In genomic region chr2:190446193-190446592, GRCh38 we compare ENCODE assay signal across 30 cellular contexts. TPM values are rescaled to one million over a fixed set of nuclear protein-coding genes. Genes with fewer than 3 reads are reported as not detected.
DNase-seq lines count a peak whose midpoint lies in the region; ATAC-seq and TF ChIP-seq lines count a peak whose summit lies in the region.
"Had no signal": no experiment of that assay in that cellular context is flagged by ENCODE, and none has a peak within 500 bp of the region (broad histone marks: within the 10 kb centered on the region; RNA-seq: fewer than 3 reads in every experiment).

No MANE protein-coding gene starts in this region.

- TF ChIP-seq CTCF in right atrium auricular region (IDR thresholded peaks at IDR 0.05) (no peak), gastrocnemius medialis (IDR thresholded peaks at IDR 0.05 in 4 of 5, conservative IDR thresholded peaks at IDR 0.05 in 1 of 5) (no peak)

- H3K9me3 ChIP-seq in right atrium auricular region (no peaks in the 10 kb centered on the region), gastrocnemius medialis (no peaks in the 10 kb centered on the region)
- H3K9me3 ChIP-seq: HAP-1, tibial nerve had no signal

- no peak for TF ChIP-seq POLR2A in gastrocnemius medialis (IDR thresholded peaks at IDR 0.05)

- H3K36me3 ChIP-seq in right atrium auricular region: no peaks in the 10 kb centered on the region
- H3K36me3 ChIP-seq in gastrocnemius medialis: no peaks in the 10 kb centered on the region
- H3K36me3 ChIP-seq: HAP-1, tibial nerve had no signal

- intact Hi-C loops in left ventricle myocardium superior (cut with micrococcal nuclease) (no loop called here), gastrocnemius medialis (cut with DNase I; ENCODE audit: low total_unique reads) (no loop called here)

- H3K4me1 Mint-ChIP-seq in stimulated activated naive B cell treated with anti-CD40 and anti-IgM and Interleukin-4, amounts not matched to agents 10 μg/mL and 1 μg/mL and 100 μg/mL, for 72 hours: peaks cover 23 to 46% of the 10 kb centered on the region in 2 donors

- H3K9me3 Mint-ChIP-seq in stimulated activated naive B cell treated with anti-CD40 and anti-IgM and Interleukin-4, amounts not matched to agents 10 μg/mL and 1 μg/mL and 100 μg/mL, for 72 hours: peaks cover 0 to 2% of the 10 kb centered on the region in 2 donors
- H3K9me3 Mint-ChIP-seq: activated CD4-positive, alpha-beta memory T cell treated with anti-CD3 and anti-CD28 coated beads, Interleukin-2, amount 10 ng/mL, durations not matched to agents 7 days and 5 days; CD8-positive, alpha-beta memory T cell had no signal

- no peak overlapping the region for H3K4me3 ChIP-seq in right atrium auricular region
- no peak overlapping the region for H3K4me3 ChIP-seq in gastrocnemius medialis
- H3K4me3 ChIP-seq: coronary artery, HAP-1, skin epidermis, tibial nerve had no signal

- H3K4me1 ChIP-seq in right atrium auricular region (peaks cover 0 to 47% of the 10 kb centered on the region in 2 donors), gastrocnemius medialis (peaks cover 7 to 14% of the 10 kb centered on the region in 2 donors)
- H3K4me1 ChIP-seq: HAP-1 had no signal

- H3K27ac Mint-ChIP-seq in stimulated activated naive B cell treated with anti-CD40 and anti-IgM and Interleukin-4, amounts not matched to agents 10 μg/mL and 1 μg/mL and 100 μg/mL, for 72 hours: no peak overlapping the region
- H3K27ac Mint-ChIP-seq: activated CD4-positive, alpha-beta memory T cell treated with anti-CD3 and anti-CD28 coated beads, Interleukin-2, amount 10 ng/mL, durations not matched to agents 7 days and 5 days; B cell had no signal

- peaks cover 6 to 7% of the 10 kb centered on the region in 2 donors for H3K36me3 Mint-ChIP-seq in stimulated activated naive B cell treated with anti-CD40 and anti-IgM and Interleukin-4, amounts not matched to agents 10 μg/mL and 1 μg/mL and 100 μg/mL, for 72 hours

- H3K27ac ChIP-seq in right atrium auricular region: peak overlapping the region in 1 of 2 donors; percentile 43
- peak overlapping the region; percentile 70 for H3K27ac ChIP-seq in layer of hippocampus (ENCODE audit: low read depth, low read length)
- peak overlapping the region in 3 of 4 donors; percentile 3 to 15 (median 11) for H3K27ac ChIP-seq in gastrocnemius medialis
- H3K27ac ChIP-seq: coronary artery had no signal

- DNase-seq in left ventricle myocardium superior: no peak
- no peak for DNase-seq in right atrium auricular region (ENCODE audit: low spot score)
- no peak for DNase-seq in gastrocnemius medialis
- no peak for DNase-seq in activated CD4-positive, alpha-beta T cell treated with anti-CD3 and anti-CD28 coated beads, Interleukin-2, amount 50 U/mL, for 48 hours
- DNase-seq in NCI-H2029 (lab: John Stamatoyannopoulos, UW): no peak
- no peak for DNase-seq in NOMO-1 (lab: John Stamatoyannopoulos, UW; ENCODE audit: unreplicated experiment in 2 of 2)
- no peak for DNase-seq in stimulated activated naive B cell treated with anti-CD40 and anti-IgM and Interleukin-4, amounts not matched to agents 10 μg/mL and 1 μg/mL and 100 μg/mL, for 72 hours
- DNase-seq: activated CD4-positive, alpha-beta memory T cell treated with anti-CD3 and anti-CD28 coated beads, Interleukin-2, amount 10 ng/mL, durations not matched to agents 7 days and 5 days; activated CD4-positive, alpha-beta T cell treated with anti-CD3 and anti-CD28 coated beads for 1 hour; activated CD8-positive, alpha-beta memory T cell treated with anti-CD3 and anti-CD28 coated beads, Interleukin-2, amount 50 U/mL, for 4 hours; activated naive CD4-positive, alpha-beta T cell treated with Interleukin-2 at 50 U/mL for 16 hours; amniotic stem cell; CD8-positive, alpha-beta memory T cell; effector memory CD4-positive, alpha-beta T cell; islet precursor cell; naive thymus-derived CD4-positive, alpha-beta T cell; NCI-H1417 treated with DMSO at 0.1 percent for 48 hours; NCI-H2081; NCI-H526; nucleus accumbens; SHP77; stimulated activated naive CD4-positive, alpha-beta T cell treated with Interleukin-2 at 50 U/mL for 16 hours; T-helper 2 cell had no signal

- H3K4me3 Mint-ChIP-seq in stimulated activated naive B cell treated with anti-CD40 and anti-IgM and Interleukin-4, amounts not matched to agents 10 μg/mL and 1 μg/mL and 100 μg/mL, for 72 hours: no peak overlapping the region
- H3K4me3 Mint-ChIP-seq: activated CD4-positive, alpha-beta memory T cell treated with anti-CD3 and anti-CD28 coated beads, Interleukin-2, amount 10 ng/mL, durations not matched to agents 7 days and 5 days; B cell had no signal

- no peaks in the 10 kb centered on the region for H3K27me3 Mint-ChIP-seq in stimulated activated naive B cell treated with anti-CD40 and anti-IgM and Interleukin-4, amounts not matched to agents 10 μg/mL and 1 μg/mL and 100 μg/mL, for 72 hours
- H3K27me3 Mint-ChIP-seq: activated CD4-positive, alpha-beta memory T cell treated with anti-CD3 and anti-CD28 coated beads, Interleukin-2, amount 10 ng/mL, durations not matched to agents 7 days and 5 days; B cell; CD8-positive, alpha-beta memory T cell; naive thymus-derived CD4-positive, alpha-beta T cell had no signal

- in situ Hi-C loops in gastrocnemius medialis (cut with MboI; ENCODE audit: low sequenced_read_pairs in 4 of 4): no loop called here

- ATAC-seq in left ventricle myocardium superior (peak; percentile 36), gastrocnemius medialis (no peak)
- ATAC-seq in stimulated activated naive B cell treated with anti-CD40 and anti-IgM and Interleukin-4, amounts not matched to agents 10 μg/mL and 1 μg/mL and 100 μg/mL, for 72 hours (replicated peaks): no peak
- ATAC-seq: naive thymus-derived CD4-positive, alpha-beta T cell; Panc1 had no signal

- H3K27me3 ChIP-seq in right atrium auricular region: no peaks in the 10 kb centered on the region
- H3K27me3 ChIP-seq in layer of hippocampus (ENCODE audit: control insufficient read depth, insufficient read depth, low read length): no peaks in the 10 kb centered on the region
- no peaks in the 10 kb centered on the region for H3K27me3 ChIP-seq in gastrocnemius medialis
- H3K27me3 ChIP-seq: tibial nerve had no signal

RNA-seq across cellular contexts. Expression of gene MFSD6, which starts 38.0 kb away (rescaled TPM):
- 24.4 TPM for total RNA-seq in left ventricle myocardium superior
- 10 to 100 TPM; 57.2 to 72.7 TPM for total RNA-seq in right atrium auricular region
- 10 to 100 TPM in 3 of 4 donors, 1 to 10 TPM in 1; 9.3 to 20.3 (median 12.5) TPM for total RNA-seq in gastrocnemius medialis
